In genomic region chr1:6596351-6596750, GRCh38 we compare ENCODE assay signal across 21 cellular contexts. TPM values are rescaled to one million over a fixed set of nuclear protein-coding genes. Genes with fewer than 3 reads are reported as not detected.
DNase-seq lines count a peak whose midpoint lies in the region; ATAC-seq and TF ChIP-seq lines count a peak whose summit lies in the region.
"Had no signal": no experiment of that assay in that cellular context is flagged by ENCODE, and none has a peak within 500 bp of the region (broad histone marks: within the 10 kb centered on the region; RNA-seq: fewer than 3 reads in every experiment).

No MANE protein-coding gene starts in this region.

- peaks cover 10 to 94% (median 60%) of the 10 kb centered on the region in 12 donors for H3K4me1 ChIP-seq in heart left ventricle
- H3K4me1 ChIP-seq in naive thymus-derived CD4-positive, alpha-beta T cell (ENCODE audit: control insufficient read depth in 2 of 2, insufficient read depth in 2 of 2, low read length in 2 of 2): peaks cover 24 to 36% of the 10 kb centered on the region in 2 donors
- peaks cover 57 to 73% of the 10 kb centered on the region in 2 donors for H3K4me1 ChIP-seq in thoracic aorta (ENCODE audit: control insufficient read depth in 1 of 2, low read depth in 2 of 2)
- H3K4me1 ChIP-seq: foreskin keratinocyte had no signal

- TF ChIP-seq POLR2A in heart left ventricle (IDR thresholded peaks at IDR 0.05): no peak

- H3K27ac ChIP-seq in heart left ventricle: peak overlapping the region in 11 of 12 donors; percentile 42 to 100 (median 67)
- H3K27ac ChIP-seq in naive thymus-derived CD4-positive, alpha-beta T cell (ENCODE audit: low read depth, low read length): no peak overlapping the region
- peak overlapping the region; percentile 31 to 51 for H3K27ac ChIP-seq in thoracic aorta
- H3K27ac ChIP-seq: foreskin keratinocyte had no signal

- H3K27me3 Mint-ChIP-seq in activated naive CD8-positive, alpha-beta T cell treated with anti-CD3 and anti-CD28 coated beads for 36 hours: no peaks in the 10 kb centered on the region
- no peaks in the 10 kb centered on the region for H3K27me3 Mint-ChIP-seq in naive thymus-derived CD4-positive, alpha-beta T cell
- H3K27me3 Mint-ChIP-seq: activated CD4-positive, alpha-beta T cell treated with anti-CD3 and anti-CD28 coated beads, Interleukin-2, amount 10 ng/mL, durations not matched to agents 7 days and 5 days had no signal

- DNase-seq in heart left ventricle (no peak), left cardiac atrium (no peak), thoracic aorta (ENCODE audit: low spot score) (no peak), ecto neural progenitor cell (ENCODE audit: low spot score) (no peak)
- DNase-seq in activated naive CD8-positive, alpha-beta T cell treated with anti-CD3 and anti-CD28 coated beads for 36 hours: no peak
- DNase-seq in naive thymus-derived CD4-positive, alpha-beta T cell: no peak
- DNase-seq in stimulated activated CD4-positive, alpha-beta T cell treated with anti-CD3 and anti-CD28 coated beads, Interleukin-2, amount 100 ng/mL, for 24 hours: no peak
- DNase-seq: activated CD4-positive, alpha-beta T cell treated with anti-CD3 and anti-CD28 coated beads, Interleukin-2, amount 10 ng/mL, durations not matched to agents 7 days and 5 days; COR-L47; foreskin keratinocyte; HCEC 1CT; Kasumi-1; left colon; NCI-H1417; occipital lobe; uterus had no signal

- ATAC-seq in heart left ventricle (no peak), left cardiac atrium (no peak), thoracic aorta (ENCODE audit: insufficient number of reproducible peaks, low FRiP score, low read depth) (no peak), HG03571 (IDR thresholded peaks at IDR 0.05; ENCODE audit: unreplicated experiment) (no peak)
- ATAC-seq in naive thymus-derived CD4-positive, alpha-beta T cell: no peak
- ATAC-seq: foreskin keratinocyte, left colon had no signal

- peak overlapping the region; percentile 38 for H3K27ac Mint-ChIP-seq in activated naive CD8-positive, alpha-beta T cell treated with anti-CD3 and anti-CD28 coated beads for 36 hours
- peak overlapping the region in 4 of 9 donors; percentile 17 to 57 (median 35) for H3K27ac Mint-ChIP-seq in naive thymus-derived CD4-positive, alpha-beta T cell
- H3K27ac Mint-ChIP-seq: activated CD4-positive, alpha-beta T cell treated with anti-CD3 and anti-CD28 coated beads, Interleukin-2, amount 10 ng/mL, durations not matched to agents 7 days and 5 days had no signal

- H3K9me3 ChIP-seq in heart left ventricle: no peaks in the 10 kb centered on the region
- H3K9me3 ChIP-seq in naive thymus-derived CD4-positive, alpha-beta T cell (ENCODE audit: control insufficient read depth in 2 of 3, low read length in 3 of 3): no peaks in the 10 kb centered on the region
- no peaks in the 10 kb centered on the region for H3K9me3 ChIP-seq in thoracic aorta
- H3K9me3 ChIP-seq: uterus had no signal

- H3K27me3 ChIP-seq in heart left ventricle: no peaks in the 10 kb centered on the region
- H3K27me3 ChIP-seq in naive thymus-derived CD4-positive, alpha-beta T cell (ENCODE audit: control insufficient read depth in 2 of 2, insufficient read depth in 2 of 2, low read length in 2 of 2): no peaks in the 10 kb centered on the region
- no peaks in the 10 kb centered on the region for H3K27me3 ChIP-seq in thoracic aorta (replicated peaks; ENCODE audit: insufficient read depth)
- H3K27me3 ChIP-seq: foreskin keratinocyte, uterus had no signal

- POLR2A ChIA-PET in naive thymus-derived CD4-positive, alpha-beta T cell (lab: Charles Lee): interaction anchor here (1.4 to 15.1 kb wide), 2 partner anchors 26 to 32 kb away, joined by 3 to 246 read pairs; partner anchors contain the start of gene THAP3

- H3K4me3 Mint-ChIP-seq in activated naive CD8-positive, alpha-beta T cell treated with anti-CD3 and anti-CD28 coated beads for 36 hours: no peak overlapping the region
- peak overlapping the region in 6 of 10 donors; percentile 5 to 66 (median 34) for H3K4me3 Mint-ChIP-seq in naive thymus-derived CD4-positive, alpha-beta T cell
- H3K4me3 Mint-ChIP-seq: activated CD4-positive, alpha-beta T cell treated with anti-CD3 and anti-CD28 coated beads, Interleukin-2, amount 10 ng/mL, durations not matched to agents 7 days and 5 days had no signal

- CTCF ChIA-PET in naive thymus-derived CD4-positive, alpha-beta T cell (lab: Charles Lee): no interaction called here

- peaks cover 45% of the 10 kb centered on the region for H3K4me1 Mint-ChIP-seq in activated naive CD8-positive, alpha-beta T cell treated with anti-CD3 and anti-CD28 coated beads for 36 hours
- peaks cover 6 to 73% (median 45%) of the 10 kb centered on the region in 7 donors for H3K4me1 Mint-ChIP-seq in naive thymus-derived CD4-positive, alpha-beta T cell

- 54 to 60% (median 57%) methylated on average over 7 of the region's 7 CpGs for WGBS in heart left ventricle, 4 donors

- H3K36me3 ChIP-seq in heart left ventricle: peaks cover 0 to 81% (median 73%) of the 10 kb centered on the region in 9 donors
- peaks cover 0 to 68% (median 16%) of the 10 kb centered on the region in 3 experiments for H3K36me3 ChIP-seq in naive thymus-derived CD4-positive, alpha-beta T cell (ENCODE audit: control insufficient read depth in 2 of 3, insufficient read depth in 3 of 3, low read length in 3 of 3)
- peaks cover 64% of the 10 kb centered on the region for H3K36me3 ChIP-seq in thoracic aorta
- H3K36me3 ChIP-seq: uterus had no signal

- H3K4me3 ChIP-seq in heart left ventricle (peak overlapping the region in 6 of 12 donors; percentile 2 to 30 (median 4)), thoracic aorta (peak overlapping the region; percentile 93)
- no peak overlapping the region for H3K4me3 ChIP-seq in naive thymus-derived CD4-positive, alpha-beta T cell (ENCODE audit: low read length)
- H3K4me3 ChIP-seq: uterus had no signal

- H3K9me3 Mint-ChIP-seq in activated naive CD8-positive, alpha-beta T cell treated with anti-CD3 and anti-CD28 coated beads for 36 hours: no peaks in the 10 kb centered on the region
- peaks cover 0 to 2% (median 0%) of the 10 kb centered on the region in 11 donors for H3K9me3 Mint-ChIP-seq in naive thymus-derived CD4-positive, alpha-beta T cell
- H3K9me3 Mint-ChIP-seq: activated CD4-positive, alpha-beta T cell treated with anti-CD3 and anti-CD28 coated beads, Interleukin-2, amount 10 ng/mL, durations not matched to agents 7 days and 5 days had no signal

- intact Hi-C loops in heart left ventricle (cut with DNase I) (no loop called here), left cardiac atrium (cut with DNase I) (no loop called here)
- intact Hi-C loops in naive thymus-derived CD4-positive, alpha-beta T cell (cut with micrococcal nuclease): no loop called here

- H3K36me3 Mint-ChIP-seq in activated naive CD8-positive, alpha-beta T cell treated with anti-CD3 and anti-CD28 coated beads for 36 hours: peaks cover 39% of the 10 kb centered on the region
- peaks cover 0 to 24% (median 5%) of the 10 kb centered on the region in 5 donors for H3K36me3 Mint-ChIP-seq in naive thymus-derived CD4-positive, alpha-beta T cell

- TF ChIP-seq CTCF in heart left ventricle (IDR thresholded peaks at IDR 0.05): no peak
- no peak for TF ChIP-seq CTCF in thoracic aorta (IDR thresholded peaks at IDR 0.05)

RNA-seq across cellular contexts. Expression of gene KLHL21, which starts 6.3 kb away (rescaled TPM):
- total RNA-seq in heart left ventricle (100 to 1,000 TPM in 1 of 9 donors, 10 to 100 TPM in 8; 38.7 to 179 (median 65.4) TPM), left cardiac atrium (10 to 100 TPM; 43.9 to 75.8 TPM), thoracic aorta (100 to 1,000 TPM; 142 to 156 TPM)
- 10 to 100 TPM; 28.6 to 47.8 TPM for polyA plus RNA-seq in heart left ventricle
- 10 to 100 TPM; 31.2 TPM for total RNA-seq in activated naive CD8-positive, alpha-beta T cell treated with anti-CD3 and anti-CD28 coated beads for 36 hours
- total RNA-seq in naive thymus-derived CD4-positive, alpha-beta T cell: 10 to 100 TPM; 25.2 to 58.1 (median 33.0) TPM
- 10 to 100 TPM; 17.2 to 31.1 TPM for polyA plus RNA-seq in naive thymus-derived CD4-positive, alpha-beta T cell

RNA-seq across cellular contexts. Expression of gene ZBTB48, which starts 16.6 kb away (rescaled TPM):
- total RNA-seq in heart left ventricle: 10 to 100 TPM in 7 of 9 donors, 1 to 10 TPM in 2; 6.4 to 23.1 (median 11.8) TPM
- 10 to 100 TPM; 12.4 to 17.0 TPM for polyA plus RNA-seq in heart left ventricle
- 10 to 100 TPM; 11.5 to 14.3 TPM for total RNA-seq in left cardiac atrium
- total RNA-seq in activated naive CD8-positive, alpha-beta T cell treated with anti-CD3 and anti-CD28 coated beads for 36 hours: 10 to 100 TPM; 22.1 to 26.4 TPM
- total RNA-seq in naive thymus-derived CD4-positive, alpha-beta T cell: 10 to 100 TPM; 39.1 to 70.4 (median 62.2) TPM
- polyA plus RNA-seq in naive thymus-derived CD4-positive, alpha-beta T cell: 10 to 100 TPM; 18.5 to 27.9 TPM
- 10 to 100 TPM; 20.7 to 28.9 TPM for total RNA-seq in thoracic aorta

RNA-seq across cellular contexts. Expression of gene PHF13, which starts 17.2 kb away (rescaled TPM):
- total RNA-seq in heart left ventricle (10 to 100 TPM in 2 of 9 donors, 1 to 10 TPM in 7; 3.5 to 11.2 (median 7.9) TPM), left cardiac atrium (1 to 10 TPM; 7.8 to 9.0 TPM), thoracic aorta (10 to 100 TPM; 14.6 to 17.7 TPM)
- 1 to 10 TPM; 2.9 to 7.3 TPM for polyA plus RNA-seq in heart left ventricle
- 10 to 100 TPM; 10.9 to 11.7 TPM for total RNA-seq in activated naive CD8-positive, alpha-beta T cell treated with anti-CD3 and anti-CD28 coated beads for 36 hours
- total RNA-seq in naive thymus-derived CD4-positive, alpha-beta T cell: 10 to 100 TPM in 3 of 5 experiments, 1 to 10 TPM in 2; 7.7 to 14.3 (median 12.2) TPM
- polyA plus RNA-seq in naive thymus-derived CD4-positive, alpha-beta T cell: 1 to 10 TPM; 4.4 to 6.3 TPM

RNA-seq across cellular contexts. Expression of gene THAP3, which starts 28.3 kb away (rescaled TPM):
- total RNA-seq in heart left ventricle: 10 to 100 TPM in 7 of 9 donors, 1 to 10 TPM in 2; 7.5 to 20.7 (median 12.1) TPM
- polyA plus RNA-seq in heart left ventricle: 10 to 100 TPM; 21.7 to 22.1 TPM
- total RNA-seq in left cardiac atrium: 10 to 100 TPM in 1 of 2 donors, 1 to 10 TPM in 1; 8.9 to 14.6 TPM
- 10 to 100 TPM; 16.2 to 16.4 TPM for total RNA-seq in activated naive CD8-positive, alpha-beta T cell treated with anti-CD3 and anti-CD28 coated beads for 36 hours
- 10 to 100 TPM; 14.1 to 30.5 (median 20.3) TPM for total RNA-seq in naive thymus-derived CD4-positive, alpha-beta T cell
- 10 to 100 TPM; 18.7 to 31.8 TPM for polyA plus RNA-seq in naive thymus-derived CD4-positive, alpha-beta T cell
- 10 to 100 TPM; 14.1 to 18.7 TPM for total RNA-seq in thoracic aorta

RNA-seq across cellular contexts. Expression of gene TAS1R1, which starts 41.2 kb away (rescaled TPM):
- not detected for total RNA-seq in heart left ventricle
- not detected for polyA plus RNA-seq in heart left ventricle
- not detected for total RNA-seq in left cardiac atrium
- not detected for total RNA-seq in activated naive CD8-positive, alpha-beta T cell treated with anti-CD3 and anti-CD28 coated beads for 36 hours
- not detected for total RNA-seq in naive thymus-derived CD4-positive, alpha-beta T cell
- polyA plus RNA-seq in naive thymus-derived CD4-positive, alpha-beta T cell: not detected
- under 1 TPM in 1 of 2 donors, not detected in 1; 0.81 TPM for total RNA-seq in thoracic aorta
- total RNA-seq: activated CD4-positive, alpha-beta T cell treated with anti-CD3 and anti-CD28 coated beads, Interleukin-2, amount 10 ng/mL, durations not matched to agents 7 days and 5 days; chondrocyte; Daoy; endothelial cell of umbilical vein; foreskin keratinocyte; occipital lobe; RPMI7951; uterus had no signal
- polyA plus RNA-seq: endothelial cell of umbilical vein, foreskin keratinocyte had no signal
